Comparison of ENCODE assay signal across 1 cellular context in the genomic region with DNA sequence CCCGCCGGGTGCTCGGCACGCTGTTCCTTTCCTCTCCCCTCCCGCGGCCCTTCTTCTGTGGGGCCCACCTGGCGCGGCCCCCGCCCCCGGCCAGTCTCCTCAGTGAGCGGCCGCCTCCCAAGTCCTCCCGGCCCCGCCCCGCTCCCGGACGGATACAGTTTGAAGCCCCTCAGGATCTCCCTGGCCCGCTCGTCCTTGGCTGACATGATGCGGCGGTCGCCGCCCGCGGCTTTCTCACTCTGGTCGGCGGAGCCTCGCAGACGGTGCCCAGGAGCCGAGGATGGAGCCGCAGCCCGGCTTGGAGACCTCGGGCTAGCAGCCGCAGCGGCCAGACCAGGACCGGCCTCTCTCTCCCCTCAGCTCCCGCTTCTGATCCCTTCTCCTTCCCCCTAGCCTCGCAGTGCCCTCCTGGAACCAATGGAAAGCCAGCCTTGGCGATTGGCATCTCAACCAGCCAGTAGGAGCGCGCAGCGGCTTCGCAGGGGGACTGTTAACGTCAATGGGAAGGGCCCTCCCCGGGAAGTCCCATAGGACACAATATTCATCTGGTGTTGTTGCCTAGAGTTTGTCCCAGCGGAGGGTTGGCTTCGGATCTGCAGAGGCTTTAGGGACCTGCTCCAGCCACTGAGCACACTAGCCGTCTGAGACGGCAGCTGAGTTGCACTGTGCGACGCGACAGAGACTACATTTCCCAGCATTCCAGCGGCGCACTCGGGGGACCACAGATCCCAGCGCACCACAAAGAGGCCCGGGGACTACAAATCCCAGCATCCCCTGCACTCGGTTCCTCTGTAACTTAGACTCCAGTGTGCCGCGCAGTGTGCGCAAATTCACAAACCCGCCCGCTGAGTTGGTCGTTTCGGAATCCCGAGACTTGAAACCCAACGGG.
TF ChIP-seq lines count a peak whose summit lies in the region.

A gene (minus strand): TSS at position 374 of the 889 bp plus-strand sequence. CDS start 168 bp downstream, at position 206.

TF ChIP-seq in GM12878, 131 proteins besides CTCF, POLR2A, EP300 and RAD21 (continued from another document and continues in another):
- TF ChIP-seq, protein P1, sequence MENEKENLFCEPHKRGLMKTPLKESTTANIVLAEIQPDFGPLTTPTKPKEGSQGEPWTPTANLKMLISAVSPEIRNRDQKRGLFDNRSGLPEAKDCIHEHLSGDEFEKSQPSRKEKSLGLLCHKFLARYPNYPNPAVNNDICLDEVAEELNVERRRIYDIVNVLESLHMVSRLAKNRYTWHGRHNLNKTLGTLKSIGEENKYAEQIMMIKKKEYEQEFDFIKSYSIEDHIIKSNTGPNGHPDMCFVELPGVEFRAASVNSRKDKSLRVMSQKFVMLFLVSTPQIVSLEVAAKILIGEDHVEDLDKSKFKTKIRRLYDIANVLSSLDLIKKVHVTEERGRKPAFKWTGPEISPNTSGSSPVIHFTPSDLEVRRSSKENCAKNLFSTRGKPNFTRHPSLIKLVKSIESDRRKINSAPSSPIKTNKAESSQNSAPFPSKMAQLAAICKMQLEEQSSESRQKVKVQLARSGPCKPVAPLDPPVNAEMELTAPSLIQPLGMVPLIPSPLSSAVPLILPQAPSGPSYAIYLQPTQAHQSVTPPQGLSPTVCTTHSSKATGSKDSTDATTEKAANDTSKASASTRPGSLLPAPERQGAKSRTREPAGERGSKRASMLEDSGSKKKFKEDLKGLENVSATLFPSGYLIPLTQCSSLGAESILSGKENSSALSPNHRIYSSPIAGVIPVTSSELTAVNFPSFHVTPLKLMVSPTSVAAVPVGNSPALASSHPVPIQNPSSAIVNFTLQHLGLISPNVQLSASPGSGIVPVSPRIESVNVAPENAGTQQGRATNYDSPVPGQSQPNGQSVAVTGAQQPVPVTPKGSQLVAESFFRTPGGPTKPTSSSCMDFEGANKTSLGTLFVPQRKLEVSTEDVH (IDR thresholded peaks at IDR 0.05; ENCODE audit: low read depth, partially characterized antibody) = peak; percentile 35
- TF ChIP-seq YBX1 (IDR thresholded peaks at IDR 0.05) (no peak), CHD1 (IDR thresholded peaks at IDR 0.05; ENCODE audit: low read depth, low read length) (no peak), LARP7 (IDR thresholded peaks at IDR 0.05) (0 out of 2 replicates have a peak, but pooled peaks have one; percentile 46), SREBF1 (IDR thresholded peaks at IDR 0.05; ENCODE audit: low read length) (peak; percentile 94), GABPA (IDR thresholded peaks at IDR 0.05; ENCODE audit: low read depth) (peak; percentile 90), ZBED1 (IDR thresholded peaks at IDR 0.05; ENCODE audit: borderline replicate concordance) (no peak), NBN (IDR thresholded peaks at IDR 0.05) (no peak; the same call in none of the 2 replicates), SMAD5 (IDR thresholded peaks at IDR 0.05; ENCODE audit: low read depth) (no peak; the same call in 1 of the 2 replicates), TCF7 (IDR thresholded peaks at IDR 0.05; ENCODE audit: borderline replicate concordance) (no peak), MEF2B (IDR thresholded peaks at IDR 0.05; ENCODE audit: partially characterized antibody, poor library complexity, severe bottlenecking) (peak; percentile 41), EED (IDR thresholded peaks at IDR 0.05; ENCODE audit: low read depth) (peak; percentile 30; the same call in 1 of the 2 replicates), ZNF217 (IDR thresholded peaks at IDR 0.05) (no peak), RFX5 (IDR thresholded peaks at IDR 0.05; ENCODE audit: low read depth, low read length) (no peak), GATAD2B (conservative IDR thresholded peaks at IDR 0.05; ENCODE audit: low read depth) (peak; percentile 43; the same call in 1 of the 2 replicates), KLF5 (IDR thresholded peaks at IDR 0.05; ENCODE audit: partially characterized antibody) (no peak), CEBPB (IDR thresholded peaks at IDR 0.05; ENCODE audit: borderline replicate concordance in 1 of 2, low read depth in 2 of 2, low read length in 2 of 2) (no peak), BHLHE40 (IDR thresholded peaks at IDR 0.05; ENCODE audit: borderline replicate concordance in 1 of 2, low read depth in 2 of 2, low read length in 1 of 2) (peak; percentile 19; a peak in 1 of 4 replicates), RCOR1 (conservative IDR thresholded peaks at IDR 0.05; ENCODE audit: low read depth, low read length) (0 out of 2 replicates have a peak, but pooled peaks have one; percentile 54), SMC3 (IDR thresholded peaks at IDR 0.05; ENCODE audit: borderline replicate concordance, low read length) (no peak), FOS (IDR thresholded peaks at IDR 0.05; ENCODE audit: borderline replicate concordance, extremely low read depth, insufficient read length) (peak; percentile 94)
- TF ChIP-seq, protein P2, sequence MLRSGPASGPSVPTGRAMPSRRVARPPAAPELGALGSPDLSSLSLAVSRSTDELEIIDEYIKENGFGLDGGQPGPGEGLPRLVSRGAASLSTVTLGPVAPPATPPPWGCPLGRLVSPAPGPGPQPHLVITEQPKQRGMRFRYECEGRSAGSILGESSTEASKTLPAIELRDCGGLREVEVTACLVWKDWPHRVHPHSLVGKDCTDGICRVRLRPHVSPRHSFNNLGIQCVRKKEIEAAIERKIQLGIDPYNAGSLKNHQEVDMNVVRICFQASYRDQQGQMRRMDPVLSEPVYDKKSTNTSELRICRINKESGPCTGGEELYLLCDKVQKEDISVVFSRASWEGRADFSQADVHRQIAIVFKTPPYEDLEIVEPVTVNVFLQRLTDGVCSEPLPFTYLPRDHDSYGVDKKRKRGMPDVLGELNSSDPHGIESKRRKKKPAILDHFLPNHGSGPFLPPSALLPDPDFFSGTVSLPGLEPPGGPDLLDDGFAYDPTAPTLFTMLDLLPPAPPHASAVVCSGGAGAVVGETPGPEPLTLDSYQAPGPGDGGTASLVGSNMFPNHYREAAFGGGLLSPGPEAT (IDR thresholded peaks at IDR 0.05; ENCODE audit: low read depth) = peak; percentile 93; the same call in 1 of the 2 replicates
- TF ChIP-seq, protein P3, sequence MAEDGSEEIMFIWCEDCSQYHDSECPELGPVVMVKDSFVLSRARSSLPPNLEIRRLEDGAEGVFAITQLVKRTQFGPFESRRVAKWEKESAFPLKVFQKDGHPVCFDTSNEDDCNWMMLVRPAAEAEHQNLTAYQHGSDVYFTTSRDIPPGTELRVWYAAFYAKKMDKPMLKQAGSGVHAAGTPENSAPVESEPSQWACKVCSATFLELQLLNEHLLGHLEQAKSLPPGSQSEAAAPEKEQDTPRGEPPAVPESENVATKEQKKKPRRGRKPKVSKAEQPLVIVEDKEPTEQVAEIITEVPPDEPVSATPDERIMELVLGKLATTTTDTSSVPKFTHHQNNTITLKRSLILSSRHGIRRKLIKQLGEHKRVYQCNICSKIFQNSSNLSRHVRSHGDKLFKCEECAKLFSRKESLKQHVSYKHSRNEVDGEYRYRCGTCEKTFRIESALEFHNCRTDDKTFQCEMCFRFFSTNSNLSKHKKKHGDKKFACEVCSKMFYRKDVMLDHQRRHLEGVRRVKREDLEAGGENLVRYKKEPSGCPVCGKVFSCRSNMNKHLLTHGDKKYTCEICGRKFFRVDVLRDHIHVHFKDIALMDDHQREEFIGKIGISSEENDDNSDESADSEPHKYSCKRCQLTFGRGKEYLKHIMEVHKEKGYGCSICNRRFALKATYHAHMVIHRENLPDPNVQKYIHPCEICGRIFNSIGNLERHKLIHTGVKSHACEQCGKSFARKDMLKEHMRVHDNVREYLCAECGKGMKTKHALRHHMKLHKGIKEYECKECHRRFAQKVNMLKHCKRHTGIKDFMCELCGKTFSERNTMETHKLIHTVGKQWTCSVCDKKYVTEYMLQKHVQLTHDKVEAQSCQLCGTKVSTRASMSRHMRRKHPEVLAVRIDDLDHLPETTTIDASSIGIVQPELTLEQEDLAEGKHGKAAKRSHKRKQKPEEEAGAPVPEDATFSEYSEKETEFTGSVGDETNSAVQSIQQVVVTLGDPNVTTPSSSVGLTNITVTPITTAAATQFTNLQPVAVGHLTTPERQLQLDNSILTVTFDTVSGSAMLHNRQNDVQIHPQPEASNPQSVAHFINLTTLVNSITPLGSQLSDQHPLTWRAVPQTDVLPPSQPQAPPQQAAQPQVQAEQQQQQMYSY (CRISPR knock-in tag; IDR thresholded peaks at IDR 0.05) = no peak
- TF ChIP-seq, protein P4, sequence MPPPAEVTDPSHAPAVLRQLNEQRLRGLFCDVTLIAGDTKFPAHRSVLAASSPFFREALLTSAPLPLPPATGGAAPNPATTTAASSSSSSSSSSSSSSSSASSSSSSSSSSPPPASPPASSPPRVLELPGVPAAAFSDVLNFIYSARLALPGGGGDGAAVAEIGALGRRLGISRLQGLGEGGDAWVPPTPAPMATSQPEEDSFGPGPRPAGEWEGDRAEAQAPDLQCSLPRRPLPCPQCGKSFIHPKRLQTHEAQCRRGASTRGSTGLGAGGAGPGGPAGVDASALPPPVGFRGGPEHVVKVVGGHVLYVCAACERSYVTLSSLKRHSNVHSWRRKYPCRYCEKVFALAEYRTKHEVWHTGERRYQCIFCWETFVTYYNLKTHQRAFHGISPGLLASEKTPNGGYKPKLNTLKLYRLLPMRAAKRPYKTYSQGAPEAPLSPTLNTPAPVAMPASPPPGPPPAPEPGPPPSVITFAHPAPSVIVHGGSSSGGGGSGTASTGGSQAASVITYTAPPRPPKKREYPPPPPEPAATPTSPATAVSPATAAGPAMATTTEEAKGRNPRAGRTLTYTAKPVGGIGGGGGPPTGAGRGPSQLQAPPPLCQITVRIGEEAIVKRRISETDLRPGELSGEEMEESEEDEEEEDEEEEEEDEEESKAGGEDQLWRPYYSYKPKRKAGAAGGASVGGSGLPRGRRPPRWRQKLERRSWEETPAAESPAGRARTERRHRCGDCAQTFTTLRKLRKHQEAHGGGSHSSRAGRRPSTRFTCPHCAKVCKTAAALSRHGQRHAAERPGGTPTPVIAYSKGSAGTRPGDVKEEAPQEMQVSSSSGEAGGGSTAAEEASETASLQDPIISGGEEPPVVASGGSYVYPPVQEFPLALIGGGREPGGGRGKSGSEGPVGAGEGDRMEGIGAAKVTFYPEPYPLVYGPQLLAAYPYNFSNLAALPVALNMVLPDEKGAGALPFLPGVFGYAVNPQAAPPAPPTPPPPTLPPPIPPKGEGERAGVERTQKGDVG (CRISPR knock-in tag; IDR thresholded peaks at IDR 0.05) = no peak
- TF ChIP-seq, protein P5, sequence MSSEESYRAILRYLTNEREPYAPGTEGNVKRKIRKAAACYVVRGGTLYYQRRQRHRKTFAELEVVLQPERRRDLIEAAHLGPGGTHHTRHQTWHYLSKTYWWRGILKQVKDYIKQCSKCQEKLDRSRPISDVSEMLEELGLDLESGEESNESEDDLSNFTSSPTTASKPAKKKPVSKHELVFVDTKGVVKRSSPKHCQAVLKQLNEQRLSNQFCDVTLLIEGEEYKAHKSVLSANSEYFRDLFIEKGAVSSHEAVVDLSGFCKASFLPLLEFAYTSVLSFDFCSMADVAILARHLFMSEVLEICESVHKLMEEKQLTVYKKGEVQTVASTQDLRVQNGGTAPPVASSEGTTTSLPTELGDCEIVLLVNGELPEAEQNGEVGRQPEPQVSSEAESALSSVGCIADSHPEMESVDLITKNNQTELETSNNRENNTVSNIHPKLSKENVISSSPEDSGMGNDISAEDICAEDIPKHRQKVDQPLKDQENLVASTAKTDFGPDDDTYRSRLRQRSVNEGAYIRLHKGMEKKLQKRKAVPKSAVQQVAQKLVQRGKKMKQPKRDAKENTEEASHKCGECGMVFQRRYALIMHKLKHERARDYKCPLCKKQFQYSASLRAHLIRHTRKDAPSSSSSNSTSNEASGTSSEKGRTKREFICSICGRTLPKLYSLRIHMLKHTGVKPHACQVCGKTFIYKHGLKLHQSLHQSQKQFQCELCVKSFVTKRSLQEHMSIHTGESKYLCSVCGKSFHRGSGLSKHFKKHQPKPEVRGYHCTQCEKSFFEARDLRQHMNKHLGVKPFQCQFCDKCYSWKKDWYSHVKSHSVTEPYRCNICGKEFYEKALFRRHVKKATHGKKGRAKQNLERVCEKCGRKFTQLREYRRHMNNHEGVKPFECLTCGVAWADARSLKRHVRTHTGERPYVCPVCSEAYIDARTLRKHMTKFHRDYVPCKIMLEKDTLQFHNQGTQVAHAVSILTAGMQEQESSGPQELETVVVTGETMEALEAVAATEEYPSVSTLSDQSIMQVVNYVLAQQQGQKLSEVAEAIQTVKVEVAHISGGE (CRISPR knock-in tag; IDR thresholded peaks at IDR 0.05) = peak; percentile 83
- TF ChIP-seq, protein P6, sequence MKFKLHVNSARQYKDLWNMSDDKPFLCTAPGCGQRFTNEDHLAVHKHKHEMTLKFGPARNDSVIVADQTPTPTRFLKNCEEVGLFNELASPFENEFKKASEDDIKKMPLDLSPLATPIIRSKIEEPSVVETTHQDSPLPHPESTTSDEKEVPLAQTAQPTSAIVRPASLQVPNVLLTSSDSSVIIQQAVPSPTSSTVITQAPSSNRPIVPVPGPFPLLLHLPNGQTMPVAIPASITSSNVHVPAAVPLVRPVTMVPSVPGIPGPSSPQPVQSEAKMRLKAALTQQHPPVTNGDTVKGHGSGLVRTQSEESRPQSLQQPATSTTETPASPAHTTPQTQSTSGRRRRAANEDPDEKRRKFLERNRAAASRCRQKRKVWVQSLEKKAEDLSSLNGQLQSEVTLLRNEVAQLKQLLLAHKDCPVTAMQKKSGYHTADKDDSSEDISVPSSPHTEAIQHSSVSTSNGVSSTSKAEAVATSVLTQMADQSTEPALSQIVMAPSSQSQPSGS (IDR thresholded peaks at IDR 0.05; ENCODE audit: low read length) = no peak
- TF ChIP-seq, protein P7, sequence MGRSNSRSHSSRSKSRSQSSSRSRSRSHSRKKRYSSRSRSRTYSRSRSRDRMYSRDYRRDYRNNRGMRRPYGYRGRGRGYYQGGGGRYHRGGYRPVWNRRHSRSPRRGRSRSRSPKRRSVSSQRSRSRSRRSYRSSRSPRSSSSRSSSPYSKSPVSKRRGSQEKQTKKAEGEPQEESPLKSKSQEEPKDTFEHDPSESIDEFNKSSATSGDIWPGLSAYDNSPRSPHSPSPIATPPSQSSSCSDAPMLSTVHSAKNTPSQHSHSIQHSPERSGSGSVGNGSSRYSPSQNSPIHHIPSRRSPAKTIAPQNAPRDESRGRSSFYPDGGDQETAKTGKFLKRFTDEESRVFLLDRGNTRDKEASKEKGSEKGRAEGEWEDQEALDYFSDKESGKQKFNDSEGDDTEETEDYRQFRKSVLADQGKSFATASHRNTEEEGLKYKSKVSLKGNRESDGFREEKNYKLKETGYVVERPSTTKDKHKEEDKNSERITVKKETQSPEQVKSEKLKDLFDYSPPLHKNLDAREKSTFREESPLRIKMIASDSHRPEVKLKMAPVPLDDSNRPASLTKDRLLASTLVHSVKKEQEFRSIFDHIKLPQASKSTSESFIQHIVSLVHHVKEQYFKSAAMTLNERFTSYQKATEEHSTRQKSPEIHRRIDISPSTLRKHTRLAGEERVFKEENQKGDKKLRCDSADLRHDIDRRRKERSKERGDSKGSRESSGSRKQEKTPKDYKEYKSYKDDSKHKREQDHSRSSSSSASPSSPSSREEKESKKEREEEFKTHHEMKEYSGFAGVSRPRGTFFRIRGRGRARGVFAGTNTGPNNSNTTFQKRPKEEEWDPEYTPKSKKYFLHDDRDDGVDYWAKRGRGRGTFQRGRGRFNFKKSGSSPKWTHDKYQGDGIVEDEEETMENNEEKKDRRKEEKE (IDR thresholded peaks at IDR 0.05) = no peak
- TF ChIP-seq, protein P8, sequence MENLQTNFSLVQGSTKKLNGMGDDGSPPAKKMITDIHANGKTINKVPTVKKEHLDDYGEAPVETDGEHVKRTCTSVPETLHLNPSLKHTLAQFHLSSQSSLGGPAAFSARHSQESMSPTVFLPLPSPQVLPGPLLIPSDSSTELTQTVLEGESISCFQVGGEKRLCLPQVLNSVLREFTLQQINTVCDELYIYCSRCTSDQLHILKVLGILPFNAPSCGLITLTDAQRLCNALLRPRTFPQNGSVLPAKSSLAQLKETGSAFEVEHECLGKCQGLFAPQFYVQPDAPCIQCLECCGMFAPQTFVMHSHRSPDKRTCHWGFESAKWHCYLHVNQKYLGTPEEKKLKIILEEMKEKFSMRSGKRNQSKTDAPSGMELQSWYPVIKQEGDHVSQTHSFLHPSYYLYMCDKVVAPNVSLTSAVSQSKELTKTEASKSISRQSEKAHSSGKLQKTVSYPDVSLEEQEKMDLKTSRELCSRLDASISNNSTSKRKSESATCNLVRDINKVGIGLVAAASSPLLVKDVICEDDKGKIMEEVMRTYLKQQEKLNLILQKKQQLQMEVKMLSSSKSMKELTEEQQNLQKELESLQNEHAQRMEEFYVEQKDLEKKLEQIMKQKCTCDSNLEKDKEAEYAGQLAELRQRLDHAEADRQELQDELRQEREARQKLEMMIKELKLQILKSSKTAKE (IDR thresholded peaks at IDR 0.05; ENCODE audit: low read depth, poor library complexity, severe bottlenecking) = no peak
